ENCODE assay signal across 10 cellular contexts in genomic region chr22:28440517-28441366, GRCh38.
DNase-seq lines count a peak whose midpoint lies in the region; ATAC-seq and TF ChIP-seq lines count a peak whose summit lies in the region.
"Had no signal": no experiment of that assay in that cellular context is flagged by ENCODE, and none has a peak within 500 bp of the region (broad histone marks: within the 10 kb centered on the region; RNA-seq: fewer than 3 reads in every experiment).

No MANE protein-coding gene starts in this region.

- TF ChIP-seq CTCF in Loucy (conservative IDR thresholded peaks at IDR 0.05; ENCODE audit: low read length) (no peak; the same call in 1 of the 2 replicates), esophagus muscularis mucosa (IDR thresholded peaks at IDR 0.05) (no peak), osteoblast (IDR thresholded peaks at IDR 0.05; ENCODE audit: extremely low read depth, low read depth, low read length) (no peak)

- H3K9me2 ChIP-seq in Loucy (replicated peaks; ENCODE audit: low read depth, low read length) = no peaks in the 10 kb centered on the region

- H3K36me3 ChIP-seq in Loucy (ENCODE audit: insufficient read depth, low read length) (no peaks in the 10 kb centered on the region), esophagus muscularis mucosa (no peaks in the 10 kb centered on the region), osteoblast (ENCODE audit: insufficient read depth, low read length) (no peaks in the 10 kb centered on the region)

- no peak for ATAC-seq in HG03097 (IDR thresholded peaks at IDR 0.05; ENCODE audit: low FRiP score, unreplicated experiment)

- no peak for TF ChIP-seq EP300 in esophagus muscularis mucosa (IDR thresholded peaks at IDR 0.05)

- H2AFZ ChIP-seq in Loucy (ENCODE audit: low read length) = no peak overlapping the region
- H2AFZ ChIP-seq in osteoblast (ENCODE audit: low read length) = no peak overlapping the region

- H3K79me2 ChIP-seq in Loucy (ENCODE audit: insufficient read depth, low read length) (peaks cover 77% of the 10 kb centered on the region), osteoblast (ENCODE audit: insufficient read depth, low read length) (peaks cover 18% of the 10 kb centered on the region)

- DNase-seq in AG08395 (ENCODE audit: low spot score) (peak; percentile 32), esophagus muscularis mucosa (ENCODE audit: extremely low spot score) (no peak), osteoblast (ENCODE audit: insufficient read length, low spot score, missing footprints) (peak; percentile 76), DMS79 treated with DMSO at 0.1 percent for 48 hours (lab: John Stamatoyannopoulos, UW) (no peak), NCI-H774 (lab: John Stamatoyannopoulos, UW) (no peak), GDM1 (lab: John Stamatoyannopoulos, UW) (no peak)
- DNase-seq: mesendoderm, NCI-H226 had no signal

- H3K4me2 ChIP-seq in Loucy (ENCODE audit: low read depth, low read length, poor library complexity, severe bottlenecking) (peak overlapping the region; percentile 96), osteoblast (ENCODE audit: insufficient read depth, low read length) (peak overlapping the region; percentile 95)

- no peak for TF ChIP-seq POLR2A in esophagus muscularis mucosa (IDR thresholded peaks at IDR 0.05; ENCODE audit: low read depth)

- peak overlapping the region; percentile 87 for H3K4me3 ChIP-seq in Loucy (ENCODE audit: low read length, poor library complexity, severe bottlenecking)
- no peak overlapping the region for H3K4me3 ChIP-seq in esophagus muscularis mucosa
- H3K4me3 ChIP-seq in osteoblast (ENCODE audit: insufficient read depth, low read length) = peak overlapping the region; percentile 80

- peaks cover 68% of the 10 kb centered on the region for H3K4me1 ChIP-seq in Loucy (ENCODE audit: insufficient read depth, low read length, poor library complexity, severe bottlenecking)
- H3K4me1 ChIP-seq in esophagus muscularis mucosa = peaks cover 12 to 58% (median 43%) of the 10 kb centered on the region in 4 donors
- peaks cover 27% of the 10 kb centered on the region for H3K4me1 ChIP-seq in osteoblast (ENCODE audit: insufficient read depth, low read length)

- H3K9ac ChIP-seq in Loucy (ENCODE audit: low read depth, low read length, poor library complexity, severe bottlenecking) = peak overlapping the region; percentile 91

- WGBS in esophagus muscularis mucosa = 42% methylated on average over 4 of the region's 4 CpGs

- H4K20me1 ChIP-seq in Loucy (ENCODE audit: insufficient read depth, low read length, poor library complexity, severe bottlenecking) (peaks cover 60% of the 10 kb centered on the region), osteoblast (ENCODE audit: insufficient read depth, low read length) (no peaks in the 10 kb centered on the region)

- intact Hi-C loops in esophagus muscularis mucosa (cut with DNase I) = loop anchor here (5.0 to 10.0 kb wide), 2 partner anchors 388 to 416 kb away; no protein-coding TSS in a partner anchor

- H3K27ac ChIP-seq in esophagus muscularis mucosa (replicated peaks in 1 of 4) (peak overlapping the region in 3 of 4 donors; percentile 69 to 82 (median 74)), osteoblast (ENCODE audit: low read depth, low read length) (peak overlapping the region; percentile 75)

- H3K9me3 ChIP-seq in Loucy (ENCODE audit: insufficient read depth, low read depth, low read length) (no peaks in the 10 kb centered on the region), esophagus muscularis mucosa (no peaks in the 10 kb centered on the region), osteoblast (ENCODE audit: low read depth, low read length) (no peaks in the 10 kb centered on the region)

- H3K27me3 ChIP-seq in Loucy (ENCODE audit: insufficient read depth, low read length, poor library complexity, severe bottlenecking) (no peaks in the 10 kb centered on the region), esophagus muscularis mucosa (no peaks in the 10 kb centered on the region), osteoblast (ENCODE audit: insufficient read depth, low read length) (no peaks in the 10 kb centered on the region)

- no peaks in the 10 kb centered on the region for H3F3A ChIP-seq in Loucy (ENCODE audit: low read depth)

Comparison
In these comparisons a context has a peak if more than half of its experiments do, and no peak if none do; other contexts are left out.
1. DNase-seq: peak in AG08395 (single experiment) and osteoblast (single experiment); none in esophagus muscularis mucosa (single experiment), DMS79 treated with DMSO at 0.1 percent for 48 hours (single experiment), NCI-H774 (single experiment) and GDM1 (single experiment).
2. H3K4me3 ChIP-seq: peak in Loucy (single experiment) and osteoblast (single experiment); none in esophagus muscularis mucosa (0 of 4).